In genomic region chr14:67971627-67972625, GRCh38 we compare ENCODE assay signal across 12 cellular contexts.
A peak's percentile ranks its signal among the peaks of the same experiment; 100 is the strongest.
DNase-seq lines count a peak whose midpoint lies in the region; ATAC-seq, FAIRE-seq and TF ChIP-seq lines count a peak whose summit lies in the region.
"Had no signal": no experiment of that assay in that cellular context is flagged by ENCODE, and none has a peak within 500 bp of the region (broad histone marks: within the 10 kb centered on the region; RNA-seq: fewer than 3 reads in every experiment).

No MANE protein-coding gene starts in this region.

- H3K9me2 ChIP-seq in PC-3 (replicated peaks; ENCODE audit: low read length) = no peaks in the 10 kb centered on the region

- no peaks in the 10 kb centered on the region for H3K9me3 ChIP-seq in PC-3 (ENCODE audit: low read length)
- H3K9me3 ChIP-seq: thoracic aorta had no signal

- no TSS peak for BruUV-seq in PC-3 (replicated peaks; lab: Mats Ljungman, UMichigan)

- intact Hi-C loops in PC-3 (cut with micrococcal nuclease) = loop anchor here (5.0 kb wide), 1 partner anchor 35 kb away; no protein-coding TSS in a partner anchor

- H3K27ac ChIP-seq in PC-3 (ENCODE audit: low read length) = peak overlapping the region; percentile 36
- H3K27ac ChIP-seq: thoracic aorta had no signal

- CTCF ChIA-PET in BJ (lab: Yijun Ruan, JAX) (interaction anchor here (1.2 kb wide), 1 partner anchor 29 kb away, joined by 3 read pairs; no protein-coding TSS in a partner anchor), PC-3 (lab: Charles Lee) (interaction anchor here (0.6 kb wide), 1 partner anchor 89 kb away, joined by 10 read pairs; no protein-coding TSS in a partner anchor)

- H3K36me3 ChIP-seq in BJ (ENCODE audit: control insufficient read depth, insufficient read depth, low read length) (no peaks in the 10 kb centered on the region), PC-3 (ENCODE audit: low read depth, low read length) (no peaks in the 10 kb centered on the region)
- H3K36me3 ChIP-seq: thoracic aorta had no signal

- H3K79me2 ChIP-seq in PC-3 (ENCODE audit: low read length) = no peaks in the 10 kb centered on the region

- ATAC-seq in PC-3 (peak; percentile 98), GM21360 (IDR thresholded peaks at IDR 0.05; ENCODE audit: unreplicated experiment) (no peak)
- ATAC-seq: activated CD8-positive, alpha-beta memory T cell treated with anti-CD3 and anti-CD28 coated beads, Interleukin-2, amount 10 ng/mL, durations not matched to agents 7 days and 5 days had no signal

- TF ChIP-seq CTCF in BJ (IDR thresholded peaks at IDR 0.05; ENCODE audit: insufficient read depth, low read depth, low read length) (no peak), PC-3 (conservative IDR thresholded peaks at IDR 0.05; ENCODE audit: low read depth, low read length) (no peak)

- H4K20me1 ChIP-seq in PC-3 (ENCODE audit: low read length) = no peaks in the 10 kb centered on the region

- POLR2A ChIA-PET in BJ (lab: Charles Lee) (no interaction called here), PC-3 (lab: Charles Lee; ENCODE audit: unreplicated experiment) (interaction anchor here (0.5 kb wide), 1 partner anchor 53 kb away, joined by 4 read pairs; no protein-coding TSS in a partner anchor)

- H3K4me3 ChIP-seq in BJ (ENCODE audit: low read depth, low read length) = no peak overlapping the region
- no peak overlapping the region for H3K4me3 ChIP-seq in PC-3 (ENCODE audit: low read length)
- H3K4me3 ChIP-seq: thoracic aorta had no signal

- no peak overlapping the region for H2AFZ ChIP-seq in PC-3 (ENCODE audit: low read length)

- no peaks in the 10 kb centered on the region for H3K27me3 ChIP-seq in BJ (ENCODE audit: control insufficient read depth, insufficient read depth, low read length)
- H3K27me3 ChIP-seq in PC-3 (ENCODE audit: low read length) = no peaks in the 10 kb centered on the region

- peak overlapping the region; percentile 16 for H3K4me2 ChIP-seq in PC-3 (ENCODE audit: low read length)

- FAIRE-seq in frontal cortex (lab: Jason Lieb, UNC) = no peak
- FAIRE-seq: GM12892 had no signal

- DNase-seq in BJ (ENCODE audit: low read depth) = peak; percentile 44
- DNase-seq in NCI-H1092 (lab: John Stamatoyannopoulos, UW) = peak; percentile 11
- peak; percentile 84 for DNase-seq in PC-3
- DNase-seq in foreskin melanocyte = peak; percentile 74
- no peak for DNase-seq in AG08395 (ENCODE audit: low spot score)
- no peak for DNase-seq in frontal cortex (ENCODE audit: low spot score in 2 of 2)
- DNase-seq in OCI-M2 (lab: John Stamatoyannopoulos, UW; ENCODE audit: unreplicated experiment) = no peak
- DNase-seq: activated CD8-positive, alpha-beta memory T cell treated with anti-CD3 and anti-CD28 coated beads, Interleukin-2, amount 10 ng/mL, durations not matched to agents 7 days and 5 days; T1000 had no signal

- H3K9ac ChIP-seq in PC-3 (ENCODE audit: low read length) = no peak overlapping the region

- no peaks in the 10 kb centered on the region for H3F3A ChIP-seq in PC-3 (ENCODE audit: low read length, unreplicated experiment)

- H3K4me1 ChIP-seq in PC-3 (ENCODE audit: insufficient read depth, low read length) = peaks cover 24% of the 10 kb centered on the region

Comparison
In these comparisons a context has a peak if more than half of its experiments do, and no peak if none do; other contexts are left out.
1. DNase-seq: peak in BJ (single experiment), NCI-H1092 (single experiment), PC-3 (single experiment) and foreskin melanocyte (single experiment); none in AG08395 (single experiment), frontal cortex (0 of 2) and OCI-M2 (single experiment).